Comparison of ENCODE assay signal across 13 cellular contexts in the genomic region with DNA sequence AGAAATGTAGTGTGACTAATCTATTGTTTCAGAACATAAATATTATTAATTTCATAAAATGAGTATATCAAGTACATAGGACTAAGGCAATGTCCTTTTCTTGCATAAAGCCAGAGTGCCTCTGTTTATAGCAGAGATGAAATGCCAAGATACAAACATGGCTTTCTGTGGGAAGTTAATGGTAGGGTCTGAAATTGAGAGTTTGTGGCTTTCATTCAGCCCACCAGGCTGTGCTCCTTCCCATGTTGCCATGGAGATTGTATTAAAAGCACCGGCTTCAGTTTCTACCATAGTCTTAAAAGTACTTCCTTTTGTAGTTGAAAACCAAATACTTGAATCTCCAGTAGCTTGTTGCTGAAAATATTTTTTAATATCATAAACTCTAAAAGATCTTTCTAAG.
DNase-seq lines count a peak whose midpoint lies in the region; ATAC-seq and TF ChIP-seq lines count a peak whose summit lies in the region.
"Had no signal": no experiment of that assay in that cellular context is flagged by ENCODE, and none has a peak within 500 bp of the region (broad histone marks: within the 10 kb centered on the region; RNA-seq: fewer than 3 reads in every experiment).

No MANE protein-coding gene starts in this region.

- H3K4me3 ChIP-seq in BLaER1 treated with 17β-estradiol and CSF1 and Interleukin-3, amounts not matched to agents 10 nM and 100 nM, result no peak overlapping the region
- H3K4me3 ChIP-seq: coronary artery had no signal

- peaks cover 20% of the 10 kb centered on the region for H3K36me3 Mint-ChIP-seq in chondrocyte (ENCODE audit: low read depth)

- H3K9me3 Mint-ChIP-seq in chondrocyte (ENCODE audit: low read depth), result peaks cover 17% of the 10 kb centered on the region

- H3K4me2 ChIP-seq in BLaER1 treated with 17β-estradiol and CSF1 and Interleukin-3, amounts not matched to agents 10 nM and 100 nM, result peak overlapping the region in 8 of 11 experiments; percentile 13 to 54 (median 22); a peak in 9 of 22 replicates

- H3K27me3 Mint-ChIP-seq in chondrocyte (ENCODE audit: low read depth), result no peaks in the 10 kb centered on the region

- no peak overlapping the region for H3K9ac ChIP-seq in BLaER1 treated with 17β-estradiol and CSF1 and Interleukin-3, amounts not matched to agents 10 nM and 100 nM

- H3K27me3 ChIP-seq in BLaER1 treated with 17β-estradiol and CSF1 and Interleukin-3, amounts not matched to agents 10 nM and 100 nM, result no peaks in the 10 kb centered on the region

- ATAC-seq in GM19043 (IDR thresholded peaks at IDR 0.05; ENCODE audit: low read depth, unreplicated experiment) (peak; percentile 90), HG02623 (IDR thresholded peaks at IDR 0.05; ENCODE audit: unreplicated experiment) (peak; percentile 88), HG03521 (IDR thresholded peaks at IDR 0.05; ENCODE audit: unreplicated experiment) (peak; percentile 93)

- peaks cover 33 to 52% (median 42%) of the 10 kb centered on the region in 11 experiments for H3K9me3 ChIP-seq in BLaER1 treated with 17β-estradiol and CSF1 and Interleukin-3, amounts not matched to agents 10 nM and 100 nM (replicated peaks in 1 of 11)

- H3K36me3 ChIP-seq in BLaER1 treated with 17β-estradiol and CSF1 and Interleukin-3, amounts not matched to agents 10 nM and 100 nM, result peaks cover 4 to 63% (median 36%) of the 10 kb centered on the region in 11 experiments; a peak in 17 of 22 replicates

- H3K4me1 ChIP-seq in BLaER1 treated with 17β-estradiol and CSF1 and Interleukin-3, amounts not matched to agents 10 nM and 100 nM, result peaks cover 6 to 13% (median 9%) of the 10 kb centered on the region in 10 experiments; a peak in 18 of 20 replicates

- H3K4me1 Mint-ChIP-seq in chondrocyte (ENCODE audit: low read depth), result peaks cover 3% of the 10 kb centered on the region

- DNase-seq in chondrocyte (ENCODE audit: low spot score) (no peak), germinal center (ENCODE audit: low spot score) (no peak), activated gamma-delta T cell treated with Interleukin-2 at 50 U/mL for 16 hours (no peak)
- no peak for DNase-seq in stimulated activated naive CD4-positive, alpha-beta T cell (lab: John Stamatoyannopoulos, UW)
- DNase-seq: activated effector memory CD4-positive, alpha-beta T cell treated with anti-CD3 and anti-CD28 coated beads, Interleukin-2, amount 50 U/mL, for 16 hours; mesendoderm; NCI-H1417 treated with DMSO at 0.1 percent for 48 hours had no signal

- H3K4me3 Mint-ChIP-seq in chondrocyte (ENCODE audit: unreplicated experiment), result no peak overlapping the region

- no peak for TF ChIP-seq CTCF in chondrocyte (IDR thresholded peaks at IDR 0.05)

- no peak overlapping the region for H3K27ac Mint-ChIP-seq in chondrocyte (ENCODE audit: unreplicated experiment)

- no peaks in the 10 kb centered on the region for H4K20me1 ChIP-seq in BLaER1 treated with 17β-estradiol and CSF1 and Interleukin-3, amounts not matched to agents 10 nM and 100 nM

- no peak overlapping the region for H3K27ac ChIP-seq in BLaER1 treated with 17β-estradiol and CSF1 and Interleukin-3, amounts not matched to agents 10 nM and 100 nM
- H3K27ac ChIP-seq: coronary artery, VCaP had no signal
